Comparison of ENCODE assay signal across 8 cellular contexts in genomic region chr22:39148727-39149535, GRCh38. TPM values are rescaled to one million over a fixed set of nuclear protein-coding genes. Genes with fewer than 3 reads are reported as not detected.
A peak's percentile ranks its signal among the peaks of the same experiment; 100 is the strongest.
DNase-seq lines count a peak whose midpoint lies in the region; ATAC-seq and TF ChIP-seq lines count a peak whose summit lies in the region.

No MANE protein-coding gene starts in this region.

- peak; percentile 48 for ATAC-seq in activated CD8-positive, alpha-beta T cell treated with anti-CD3 and anti-CD28 coated beads for 36 hours
- ATAC-seq in GM18873 (IDR thresholded peaks at IDR 0.05; ENCODE audit: low FRiP score, unreplicated experiment) (no peak), HG02588 (IDR thresholded peaks at IDR 0.05; ENCODE audit: unreplicated experiment) (no peak), esophagus mucosa (no peak)

- H3K4me1 ChIP-seq in esophagus (ENCODE audit: control insufficient read depth in 2 of 2, insufficient read depth in 2 of 2, low read length in 1 of 2) (peaks cover 10 to 19% of the 10 kb centered on the region in 2 donors), skeletal muscle tissue (ENCODE audit: control insufficient read depth in 3 of 3, insufficient read depth in 3 of 3, low read length in 3 of 3) (peaks cover 58 to 85% (median 68%) of the 10 kb centered on the region in 3 donors), SJCRH30 (no peaks in the 10 kb centered on the region; the same call in 1 of the 2 replicates)

- H3K27ac ChIP-seq in esophagus (ENCODE audit: low read depth in 2 of 2, low read length in 1 of 2) (peak overlapping the region; percentile 36 to 85), skeletal muscle tissue (ENCODE audit: low read depth, low read length) (peak overlapping the region; percentile 92), SJCRH30 (no peak overlapping the region)

- H3K4me3 ChIP-seq in esophagus (ENCODE audit: low read depth in 1 of 2, low read length in 2 of 2) = no peak overlapping the region
- H3K4me3 ChIP-seq in skeletal muscle tissue (ENCODE audit: low read length in 3 of 3) = no peak overlapping the region
- no peak overlapping the region for H3K4me3 ChIP-seq in SJCRH30

- in situ Hi-C loops in GM13976 (cut with MboI; ENCODE audit: low sequenced_read_pairs, unreplicated experiment) = no loop called here

- no peak overlapping the region for H3K4me3 Mint-ChIP-seq in activated CD8-positive, alpha-beta T cell treated with anti-CD3 and anti-CD28 coated beads for 36 hours

- WGBS in esophagus, 2 donors = 60 to 71% methylated on average over 8 to 9 of the region's 9 CpGs

- TF ChIP-seq CTCF in GM13976 (IDR thresholded peaks at IDR 0.05; ENCODE audit: borderline replicate concordance, control extremely low read depth, extremely low read depth, insufficient read depth, missing control alignments) = no peak
- no peak for TF ChIP-seq CTCF in activated CD8-positive, alpha-beta T cell treated with anti-CD3 and anti-CD28 coated beads for 36 hours (IDR thresholded peaks at IDR 0.05)

- H3K36me3 Mint-ChIP-seq in activated CD8-positive, alpha-beta T cell treated with anti-CD3 and anti-CD28 coated beads for 36 hours (ENCODE audit: low read depth) = peaks cover 2% of the 10 kb centered on the region

- H3K36me3 ChIP-seq in esophagus (ENCODE audit: control insufficient read depth in 2 of 2, insufficient read depth in 2 of 2, low read length in 1 of 2) (peaks cover 0 to 3% of the 10 kb centered on the region in 2 donors), skeletal muscle tissue (ENCODE audit: control insufficient read depth in 3 of 3, insufficient read depth in 3 of 3, low read length in 3 of 3) (peaks cover 12 to 15% (median 13%) of the 10 kb centered on the region in 3 donors), SJCRH30 (no peaks in the 10 kb centered on the region)

- H3K9ac ChIP-seq in skeletal muscle tissue (ENCODE audit: low read depth in 1 of 3, low read length in 3 of 3) = peak overlapping the region; percentile 38 to 64 (median 40)

- H3K9me3 Mint-ChIP-seq in activated CD8-positive, alpha-beta T cell treated with anti-CD3 and anti-CD28 coated beads for 36 hours = no peaks in the 10 kb centered on the region

- H3K4me1 Mint-ChIP-seq in activated CD8-positive, alpha-beta T cell treated with anti-CD3 and anti-CD28 coated beads for 36 hours (ENCODE audit: low read depth) = peaks cover 56% of the 10 kb centered on the region

- peak overlapping the region; percentile 88 for H3K27ac Mint-ChIP-seq in activated CD8-positive, alpha-beta T cell treated with anti-CD3 and anti-CD28 coated beads for 36 hours

- peaks cover 7% of the 10 kb centered on the region for H3K27me3 Mint-ChIP-seq in activated CD8-positive, alpha-beta T cell treated with anti-CD3 and anti-CD28 coated beads for 36 hours

- H3K27me3 ChIP-seq in esophagus (ENCODE audit: control insufficient read depth in 1 of 2, insufficient read depth in 2 of 2, low read length in 2 of 2) = no peaks in the 10 kb centered on the region
- no peaks in the 10 kb centered on the region for H3K27me3 ChIP-seq in skeletal muscle tissue (ENCODE audit: control insufficient read depth in 3 of 3, insufficient read depth in 3 of 3, low read length in 3 of 3)
- no peaks in the 10 kb centered on the region for H3K27me3 ChIP-seq in SJCRH30

- CTCF ChIA-PET in activated CD8-positive, alpha-beta T cell treated with anti-CD3 and anti-CD28 coated beads for 36 hours (lab: Charles Lee) = interaction anchor here (0.8 to 2.0 kb wide), 11 partner anchors 13 to 279 kb away, joined by 3 to 11 read pairs (median 4); partner anchors contain the start of gene RPL3

- H3K9me3 ChIP-seq in esophagus (ENCODE audit: control insufficient read depth in 2 of 2, insufficient read depth in 1 of 2, low read depth in 1 of 2, low read length in 1 of 2) = no peaks in the 10 kb centered on the region
- no peaks in the 10 kb centered on the region for H3K9me3 ChIP-seq in skeletal muscle tissue (ENCODE audit: control insufficient read depth in 3 of 3, low read length in 3 of 3)
- H3K9me3 ChIP-seq in SJCRH30 (replicated peaks) = no peaks in the 10 kb centered on the region

- intact Hi-C loops in activated CD8-positive, alpha-beta T cell treated with anti-CD3 and anti-CD28 coated beads for 36 hours (cut with micrococcal nuclease) = no loop called here

- POLR2A ChIA-PET in activated CD8-positive, alpha-beta T cell treated with anti-CD3 and anti-CD28 coated beads for 36 hours (lab: Charles Lee) = interaction anchor here (0.7 to 3.3 kb wide), 7 partner anchors 9 to 278 kb away, joined by 3 to 19 read pairs (median 3); partner anchors contain the start of gene RPL3

- DNase-seq in GM13976 (ENCODE audit: low spot score) (peak; percentile 89), SJCRH30 (no peak)
- DNase-seq in activated CD8-positive, alpha-beta T cell treated with anti-CD3 and anti-CD28 coated beads for 36 hours = peak; percentile 88

RNA-seq across cellular contexts. Expression of gene CBX7, which starts 3.5 kb away (rescaled TPM):
- total RNA-seq in activated CD8-positive, alpha-beta T cell treated with anti-CD3 and anti-CD28 coated beads for 36 hours = 10 to 100 TPM; 23.6 to 25.0 TPM
- polyA plus RNA-seq in esophagus = 10 to 100 TPM; 12.2 to 19.1 TPM
- total RNA-seq in skeletal muscle tissue (4.7 TPM), esophagus mucosa (4.5 TPM)
- 0.35 and 0.65 TPM in 2 replicates for total RNA-seq in SJCRH30 (2014; rRNA removed; shearing (Covaris generic))

RNA-seq across cellular contexts. Expression of gene APOBEC3H, which starts 51.9 kb away (rescaled TPM):
- total RNA-seq in activated CD8-positive, alpha-beta T cell treated with anti-CD3 and anti-CD28 coated beads for 36 hours = 1 to 10 TPM; 6.8 to 7.1 TPM
- under 1 TPM; 0.20 to 0.51 TPM for polyA plus RNA-seq in esophagus
- total RNA-seq in skeletal muscle tissue = not detected
- total RNA-seq in esophagus mucosa = not detected
- not detected in 2 replicates for total RNA-seq in SJCRH30 (2014; rRNA removed; shearing (Covaris generic))

Comparison
In these comparisons a context has a peak if more than half of its experiments do, and no peak if none do; other contexts are left out.
1. DNase-seq: peak in GM13976 (single experiment) and activated CD8-positive, alpha-beta T cell treated with anti-CD3 and anti-CD28 coated beads for 36 hours (single experiment); none in SJCRH30 (0 of 2).